In the genomic region with DNA sequence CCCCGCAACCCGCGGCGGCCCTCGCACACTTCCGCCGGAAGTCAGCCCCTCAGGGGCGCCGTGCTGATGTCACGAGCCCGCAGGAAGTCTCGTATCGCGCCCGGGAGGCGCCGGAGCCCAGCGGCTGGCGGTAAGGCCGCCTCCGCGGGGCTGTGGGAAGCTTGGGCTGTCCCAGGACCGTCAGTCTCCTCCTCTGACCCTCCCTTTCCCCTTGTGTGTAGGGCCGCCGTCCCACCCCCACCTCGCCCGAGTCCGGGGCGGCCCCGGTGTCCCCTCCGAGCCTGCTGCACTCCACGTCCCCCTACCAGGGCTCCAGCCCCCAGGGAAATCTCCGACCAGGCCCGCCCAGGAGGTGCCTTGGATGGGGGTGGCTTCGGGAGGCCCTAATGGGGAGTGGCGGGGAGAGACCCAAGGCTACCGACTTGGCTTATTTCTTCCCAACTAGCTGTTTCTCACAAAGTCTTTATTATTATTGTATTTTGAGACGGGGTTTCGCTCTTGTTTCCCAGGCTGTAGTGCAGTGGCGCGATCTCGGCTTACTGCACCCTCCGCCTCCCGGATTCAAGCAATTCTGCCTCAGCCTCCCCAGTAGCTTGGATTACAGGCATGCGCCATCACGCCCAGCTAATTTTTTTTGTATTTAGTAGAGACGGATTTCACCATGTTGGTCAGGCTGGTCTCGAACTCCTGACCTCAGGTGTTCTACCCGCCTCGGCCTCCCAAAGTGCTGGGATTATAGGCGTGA, we compare ENCODE assay signal across 8 cellular contexts. TPM values are rescaled to one million over a fixed set of nuclear protein-coding genes. Genes with fewer than 3 reads are reported as not detected.
DNase-seq lines count a peak whose midpoint lies in the region; ATAC-seq, FAIRE-seq and TF ChIP-seq lines count a peak whose summit lies in the region.

ZDHHC4 (plus strand) TSS at position 86 of the 745 bp plus-strand sequence. CDS start 3,108 bp downstream, outside the sequence.

- no peaks in the 10 kb centered on the region for H3K27me3 Mint-ChIP-seq in activated naive CD8-positive, alpha-beta T cell

- peaks cover 13% of the 10 kb centered on the region for H3K4me1 Mint-ChIP-seq in activated naive CD8-positive, alpha-beta T cell (ENCODE audit: low read depth)

- H3K4me3 ChIP-seq in pancreas, result peak within 1 kb of the TSS; percentile 47 to 76 (median 69)
- H3K4me3 ChIP-seq in thyroid gland (replicated peaks in 1 of 3), result peak within 1 kb of the TSS; percentile 46 to 100 (median 62)

- H3K36me3 Mint-ChIP-seq in activated naive CD8-positive, alpha-beta T cell, result peaks cover 7% of the 10 kb centered on the region

- DNase-seq in GM10266 (ENCODE audit: extremely low spot score) (peak; percentile 96), NCI-H1092 (lab: John Stamatoyannopoulos, UW) (peak; percentile 94), SKM-1 treated with dmso at 0.1 percent for 144 hours (lab: John Stamatoyannopoulos, UW; ENCODE audit: unreplicated experiment) (peak; percentile 75), head of caudate nucleus (peak; percentile 70 to 94 (median 89)), pancreas (peak; percentile 80 to 95 (median 86)), thyroid gland (peak; percentile 89 to 91)

- peak within 1 kb of the TSS; percentile 79 to 96 (median 88) for H3K27ac ChIP-seq in pancreas
- peak within 1 kb of the TSS; percentile 76 to 95 (median 92) for H3K27ac ChIP-seq in thyroid gland

- TF ChIP-seq CTCF in GM10266 (IDR thresholded peaks at IDR 0.05; ENCODE audit: control insufficient read depth, insufficient read depth, low read depth, missing control alignments), result no peak
- TF ChIP-seq CTCF in pancreas (IDR thresholded peaks at IDR 0.05), result no peak
- TF ChIP-seq CTCF in thyroid gland (IDR thresholded peaks at IDR 0.05), result no peak

- H3K9me3 ChIP-seq in pancreas (no peaks in the 10 kb centered on the region), thyroid gland (no peaks in the 10 kb centered on the region)

- FAIRE-seq in pancreas (lab: Jason Lieb, UNC), result no peak

- 10 to 15% methylated on average over 49 to 51 of the region's 51 CpGs for WGBS in pancreas, 2 donors
- WGBS in thyroid gland, 2 donors, result 16 to 31% methylated on average over 29 to 50 of the region's 51 CpGs

- peak within 1 kb of the TSS; percentile 87 for H3K4me3 Mint-ChIP-seq in activated naive CD8-positive, alpha-beta T cell

- H3K27ac Mint-ChIP-seq in activated naive CD8-positive, alpha-beta T cell, result peak within 1 kb of the TSS; percentile 86

- intact Hi-C loops in head of caudate nucleus (cut with DNase I) (no loop called here), pancreas (cut with DNase I) (no loop called here), thyroid gland (cut with DNase I) (no loop called here)

- no peaks in the 10 kb centered on the region for H3K9me3 Mint-ChIP-seq in activated naive CD8-positive, alpha-beta T cell (ENCODE audit: low read depth)

- no peaks in the 10 kb centered on the region for H3K27me3 ChIP-seq in pancreas
- H3K27me3 ChIP-seq in thyroid gland, result no peaks in the 10 kb centered on the region

- peak; percentile 72 to 90 for TF ChIP-seq POLR2A in thyroid gland (IDR thresholded peaks at IDR 0.05)

- H3K4me1 ChIP-seq in pancreas (peaks cover 0 to 4% (median 0%) of the 10 kb centered on the region in 3 donors), thyroid gland (peaks cover 0 to 4% of the 10 kb centered on the region in 2 donors)

- H3K36me3 ChIP-seq in pancreas (peaks cover 0 to 7% (median 5%) of the 10 kb centered on the region in 3 donors), thyroid gland (peaks cover 13 to 15% of the 10 kb centered on the region in 2 donors)

- ATAC-seq in HG02610 (IDR thresholded peaks at IDR 0.05; ENCODE audit: unreplicated experiment) (peak; percentile 97), pancreas (peak; percentile 97 to 100 (median 98))

RNA-seq across cellular contexts. Expression of gene ZDHHC4, which starts in this region (rescaled TPM):
- total RNA-seq in pancreas (10 to 100 TPM; 28.4 to 42.1 (median 36.0) TPM), thyroid gland (10 to 100 TPM; 68.8 to 97.3 (median 81.4) TPM)
- 10 to 100 TPM; 33.1 to 43.4 TPM for polyA plus RNA-seq in pancreas

Comparison
In these comparisons a context has a peak if more than half of its experiments do, and no peak if none do; other contexts are left out.
1. Peak in every context shown above with its lines: DNase-seq, ATAC-seq, H3K4me3 ChIP-seq and H3K27ac ChIP-seq.